ENCODE assay signal across 1 cellular context in the genomic region with DNA sequence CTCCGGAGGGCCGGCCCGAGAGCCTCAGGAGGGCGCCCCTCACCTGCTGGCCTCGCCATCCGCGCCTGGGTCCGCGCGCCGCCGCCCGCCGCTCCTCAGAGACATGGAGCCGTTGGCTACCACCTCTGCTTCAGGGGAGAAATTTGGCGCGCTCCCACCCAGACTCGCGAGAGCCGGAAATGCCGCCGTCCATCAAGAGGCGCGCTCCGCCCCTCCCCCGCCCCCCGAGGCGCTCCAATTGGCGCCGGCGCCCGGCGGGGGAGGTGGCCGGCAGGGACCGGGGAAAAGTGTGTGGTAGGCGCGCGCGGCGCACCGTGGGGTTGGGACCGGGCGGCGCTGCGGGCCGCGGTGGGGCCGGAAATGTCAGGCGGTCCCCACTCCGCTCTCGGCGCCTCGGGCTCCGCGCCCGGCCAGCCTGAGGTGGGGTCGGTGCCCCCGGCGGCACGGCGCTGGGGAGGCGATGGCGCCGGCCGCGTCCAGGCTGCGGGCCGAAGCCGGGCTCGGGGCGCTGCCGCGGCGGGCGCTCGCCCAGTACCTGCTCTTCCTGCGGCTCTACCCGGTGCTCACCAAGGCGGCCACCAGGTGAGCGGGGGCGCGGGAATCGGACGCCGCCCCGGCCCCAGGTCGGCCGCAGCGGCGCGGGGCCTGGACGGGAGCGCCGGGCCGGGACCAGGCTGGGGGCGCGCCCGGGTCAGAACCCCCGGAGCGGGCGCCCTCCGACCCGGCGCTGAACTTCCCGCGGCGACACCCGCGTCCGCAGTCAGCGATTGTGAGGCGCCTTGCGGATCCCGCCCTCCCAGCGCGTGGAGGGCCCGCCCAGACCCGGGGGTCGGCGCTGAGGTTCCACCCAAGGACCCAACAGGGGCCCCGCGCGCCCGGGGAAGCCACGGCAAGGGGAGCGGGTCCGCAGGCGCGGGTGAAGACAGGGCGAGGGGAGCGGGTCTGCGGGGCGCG.
A peak's percentile ranks its signal among the peaks of the same experiment; 100 is the strongest.
TF ChIP-seq lines count a peak whose summit lies in the region.

A gene with protein sequence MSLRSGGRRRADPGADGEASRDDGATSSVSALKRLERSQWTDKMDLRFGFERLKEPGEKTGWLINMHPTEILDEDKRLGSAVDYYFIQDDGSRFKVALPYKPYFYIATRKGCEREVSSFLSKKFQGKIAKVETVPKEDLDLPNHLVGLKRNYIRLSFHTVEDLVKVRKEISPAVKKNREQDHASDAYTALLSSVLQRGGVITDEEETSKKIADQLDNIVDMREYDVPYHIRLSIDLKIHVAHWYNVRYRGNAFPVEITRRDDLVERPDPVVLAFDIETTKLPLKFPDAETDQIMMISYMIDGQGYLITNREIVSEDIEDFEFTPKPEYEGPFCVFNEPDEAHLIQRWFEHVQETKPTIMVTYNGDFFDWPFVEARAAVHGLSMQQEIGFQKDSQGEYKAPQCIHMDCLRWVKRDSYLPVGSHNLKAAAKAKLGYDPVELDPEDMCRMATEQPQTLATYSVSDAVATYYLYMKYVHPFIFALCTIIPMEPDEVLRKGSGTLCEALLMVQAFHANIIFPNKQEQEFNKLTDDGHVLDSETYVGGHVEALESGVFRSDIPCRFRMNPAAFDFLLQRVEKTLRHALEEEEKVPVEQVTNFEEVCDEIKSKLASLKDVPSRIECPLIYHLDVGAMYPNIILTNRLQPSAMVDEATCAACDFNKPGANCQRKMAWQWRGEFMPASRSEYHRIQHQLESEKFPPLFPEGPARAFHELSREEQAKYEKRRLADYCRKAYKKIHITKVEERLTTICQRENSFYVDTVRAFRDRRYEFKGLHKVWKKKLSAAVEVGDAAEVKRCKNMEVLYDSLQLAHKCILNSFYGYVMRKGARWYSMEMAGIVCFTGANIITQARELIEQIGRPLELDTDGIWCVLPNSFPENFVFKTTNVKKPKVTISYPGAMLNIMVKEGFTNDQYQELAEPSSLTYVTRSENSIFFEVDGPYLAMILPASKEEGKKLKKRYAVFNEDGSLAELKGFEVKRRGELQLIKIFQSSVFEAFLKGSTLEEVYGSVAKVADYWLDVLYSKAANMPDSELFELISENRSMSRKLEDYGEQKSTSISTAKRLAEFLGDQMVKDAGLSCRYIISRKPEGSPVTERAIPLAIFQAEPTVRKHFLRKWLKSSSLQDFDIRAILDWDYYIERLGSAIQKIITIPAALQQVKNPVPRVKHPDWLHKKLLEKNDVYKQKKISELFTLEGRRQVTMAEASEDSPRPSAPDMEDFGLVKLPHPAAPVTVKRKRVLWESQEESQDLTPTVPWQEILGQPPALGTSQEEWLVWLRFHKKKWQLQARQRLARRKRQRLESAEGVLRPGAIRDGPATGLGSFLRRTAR (N-terminal part only) (minus strand): TSS at position 132 of the 954 bp plus-strand sequence. CDS start 27 bp downstream, at position 105.
A gene (plus strand): TSS at position 377 of the 954 bp plus-strand sequence. CDS start 84 bp downstream, at position 461.

TF ChIP-seq in K562, 482 proteins besides CTCF, POLR2A, EP300 and RAD21 (continues in another document):
- no peak for TF ChIP-seq KDM4B (IDR thresholded peaks at IDR 0.05; ENCODE audit: borderline replicate concordance in 2 of 2, low read depth in 1 of 2)
- TF ChIP-seq TAF9B (IDR thresholded peaks at IDR 0.05; ENCODE audit: partially characterized antibody), result no peak
- TF ChIP-seq, protein P1, sequence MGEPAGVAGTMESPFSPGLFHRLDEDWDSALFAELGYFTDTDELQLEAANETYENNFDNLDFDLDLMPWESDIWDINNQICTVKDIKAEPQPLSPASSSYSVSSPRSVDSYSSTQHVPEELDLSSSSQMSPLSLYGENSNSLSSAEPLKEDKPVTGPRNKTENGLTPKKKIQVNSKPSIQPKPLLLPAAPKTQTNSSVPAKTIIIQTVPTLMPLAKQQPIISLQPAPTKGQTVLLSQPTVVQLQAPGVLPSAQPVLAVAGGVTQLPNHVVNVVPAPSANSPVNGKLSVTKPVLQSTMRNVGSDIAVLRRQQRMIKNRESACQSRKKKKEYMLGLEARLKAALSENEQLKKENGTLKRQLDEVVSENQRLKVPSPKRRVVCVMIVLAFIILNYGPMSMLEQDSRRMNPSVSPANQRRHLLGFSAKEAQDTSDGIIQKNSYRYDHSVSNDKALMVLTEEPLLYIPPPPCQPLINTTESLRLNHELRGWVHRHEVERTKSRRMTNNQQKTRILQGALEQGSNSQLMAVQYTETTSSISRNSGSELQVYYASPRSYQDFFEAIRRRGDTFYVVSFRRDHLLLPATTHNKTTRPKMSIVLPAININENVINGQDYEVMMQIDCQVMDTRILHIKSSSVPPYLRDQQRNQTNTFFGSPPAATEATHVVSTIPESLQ (CRISPR knock-in tag; IDR thresholded peaks at IDR 0.05), result no peak
- peak; percentile 79 for TF ChIP-seq CREM (IDR thresholded peaks at IDR 0.05; ENCODE audit: low read depth)
- TF ChIP-seq MXI1 (IDR thresholded peaks at IDR 0.05; ENCODE audit: low read depth, low read length), result peak; percentile 31; the same call in 1 of the 2 replicates
- peak; percentile 70 for TF ChIP-seq SP1 (CRISPR knock-in tag; IDR thresholded peaks at IDR 0.05)
- no peak for TF ChIP-seq FOXJ3 (CRISPR knock-in tag; IDR thresholded peaks at IDR 0.05)
- TF ChIP-seq, protein P2, sequence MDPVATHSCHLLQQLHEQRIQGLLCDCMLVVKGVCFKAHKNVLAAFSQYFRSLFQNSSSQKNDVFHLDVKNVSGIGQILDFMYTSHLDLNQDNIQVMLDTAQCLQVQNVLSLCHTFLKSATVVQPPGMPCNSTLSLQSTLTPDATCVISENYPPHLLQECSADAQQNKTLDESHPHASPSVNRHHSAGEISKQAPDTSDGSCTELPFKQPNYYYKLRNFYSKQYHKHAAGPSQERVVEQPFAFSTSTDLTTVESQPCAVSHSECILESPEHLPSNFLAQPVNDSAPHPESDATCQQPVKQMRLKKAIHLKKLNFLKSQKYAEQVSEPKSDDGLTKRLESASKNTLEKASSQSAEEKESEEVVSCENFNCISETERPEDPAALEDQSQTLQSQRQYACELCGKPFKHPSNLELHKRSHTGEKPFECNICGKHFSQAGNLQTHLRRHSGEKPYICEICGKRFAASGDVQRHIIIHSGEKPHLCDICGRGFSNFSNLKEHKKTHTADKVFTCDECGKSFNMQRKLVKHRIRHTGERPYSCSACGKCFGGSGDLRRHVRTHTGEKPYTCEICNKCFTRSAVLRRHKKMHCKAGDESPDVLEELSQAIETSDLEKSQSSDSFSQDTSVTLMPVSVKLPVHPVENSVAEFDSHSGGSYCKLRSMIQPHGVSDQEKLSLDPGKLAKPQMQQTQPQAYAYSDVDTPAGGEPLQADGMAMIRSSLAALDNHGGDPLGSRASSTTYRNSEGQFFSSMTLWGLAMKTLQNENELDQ (CRISPR knock-in tag; IDR thresholded peaks at IDR 0.05; ENCODE audit: borderline replicate concordance), result no peak
- TF ChIP-seq, protein P3, sequence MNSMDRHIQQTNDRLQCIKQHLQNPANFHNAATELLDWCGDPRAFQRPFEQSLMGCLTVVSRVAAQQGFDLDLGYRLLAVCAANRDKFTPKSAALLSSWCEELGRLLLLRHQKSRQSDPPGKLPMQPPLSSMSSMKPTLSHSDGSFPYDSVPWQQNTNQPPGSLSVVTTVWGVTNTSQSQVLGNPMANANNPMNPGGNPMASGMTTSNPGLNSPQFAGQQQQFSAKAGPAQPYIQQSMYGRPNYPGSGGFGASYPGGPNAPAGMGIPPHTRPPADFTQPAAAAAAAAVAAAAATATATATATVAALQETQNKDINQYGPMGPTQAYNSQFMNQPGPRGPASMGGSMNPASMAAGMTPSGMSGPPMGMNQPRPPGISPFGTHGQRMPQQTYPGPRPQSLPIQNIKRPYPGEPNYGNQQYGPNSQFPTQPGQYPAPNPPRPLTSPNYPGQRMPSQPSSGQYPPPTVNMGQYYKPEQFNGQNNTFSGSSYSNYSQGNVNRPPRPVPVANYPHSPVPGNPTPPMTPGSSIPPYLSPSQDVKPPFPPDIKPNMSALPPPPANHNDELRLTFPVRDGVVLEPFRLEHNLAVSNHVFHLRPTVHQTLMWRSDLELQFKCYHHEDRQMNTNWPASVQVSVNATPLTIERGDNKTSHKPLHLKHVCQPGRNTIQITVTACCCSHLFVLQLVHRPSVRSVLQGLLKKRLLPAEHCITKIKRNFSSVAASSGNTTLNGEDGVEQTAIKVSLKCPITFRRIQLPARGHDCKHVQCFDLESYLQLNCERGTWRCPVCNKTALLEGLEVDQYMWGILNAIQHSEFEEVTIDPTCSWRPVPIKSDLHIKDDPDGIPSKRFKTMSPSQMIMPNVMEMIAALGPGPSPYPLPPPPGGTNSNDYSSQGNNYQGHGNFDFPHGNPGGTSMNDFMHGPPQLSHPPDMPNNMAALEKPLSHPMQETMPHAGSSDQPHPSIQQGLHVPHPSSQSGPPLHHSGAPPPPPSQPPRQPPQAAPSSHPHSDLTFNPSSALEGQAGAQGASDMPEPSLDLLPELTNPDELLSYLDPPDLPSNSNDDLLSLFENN (IDR thresholded peaks at IDR 0.05; ENCODE audit: low read depth in 2 of 2, low read length in 2 of 2), result peak in 1 of 2 experiments; percentile 60; a peak in 2 of 4 replicates
- TF ChIP-seq SETDB1 (IDR thresholded peaks at IDR 0.05; ENCODE audit: low read length), result no peak
- TF ChIP-seq NONO (IDR thresholded peaks at IDR 0.05; ENCODE audit: low read depth in 2 of 2, low read length in 1 of 2), result peak; percentile 62 to 80
- TF ChIP-seq YY1 (IDR thresholded peaks at IDR 0.05; ENCODE audit: borderline replicate concordance in 1 of 3, control insufficient read depth in 1 of 3, extremely low read depth in 1 of 3, insufficient read depth in 3 of 3, insufficient read length in 1 of 3, insufficient replicate concordance in 2 of 3, low read depth in 1 of 3, low read length in 2 of 3), result peak; percentile 19 to 92 (median 72)
- no peak for TF ChIP-seq SMARCB1 (IDR thresholded peaks at IDR 0.05; ENCODE audit: insufficient read length, low read depth)
- TF ChIP-seq JUNB (CRISPR knock-in tag; conservative IDR thresholded peaks at IDR 0.05), result no peak
- 0 out of 2 replicates have a peak, but pooled peaks have one; percentile 7 for TF ChIP-seq MEF2A (IDR thresholded peaks at IDR 0.05; ENCODE audit: control insufficient read depth, low read depth, low read length)
- TF ChIP-seq, protein P4, sequence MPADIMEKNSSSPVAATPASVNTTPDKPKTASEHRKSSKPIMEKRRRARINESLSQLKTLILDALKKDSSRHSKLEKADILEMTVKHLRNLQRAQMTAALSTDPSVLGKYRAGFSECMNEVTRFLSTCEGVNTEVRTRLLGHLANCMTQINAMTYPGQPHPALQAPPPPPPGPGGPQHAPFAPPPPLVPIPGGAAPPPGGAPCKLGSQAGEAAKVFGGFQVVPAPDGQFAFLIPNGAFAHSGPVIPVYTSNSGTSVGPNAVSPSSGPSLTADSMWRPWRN (IDR thresholded peaks at IDR 0.05; ENCODE audit: low read depth), result no peak
- TF ChIP-seq ZFP1 (CRISPR knock-in tag; IDR thresholded peaks at IDR 0.05), result no peak
- TF ChIP-seq, protein P5, sequence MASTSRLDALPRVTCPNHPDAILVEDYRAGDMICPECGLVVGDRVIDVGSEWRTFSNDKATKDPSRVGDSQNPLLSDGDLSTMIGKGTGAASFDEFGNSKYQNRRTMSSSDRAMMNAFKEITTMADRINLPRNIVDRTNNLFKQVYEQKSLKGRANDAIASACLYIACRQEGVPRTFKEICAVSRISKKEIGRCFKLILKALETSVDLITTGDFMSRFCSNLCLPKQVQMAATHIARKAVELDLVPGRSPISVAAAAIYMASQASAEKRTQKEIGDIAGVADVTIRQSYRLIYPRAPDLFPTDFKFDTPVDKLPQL (IDR thresholded peaks at IDR 0.05; ENCODE audit: extremely low read depth, insufficient read length), result no peak
- TF ChIP-seq MTA3 (IDR thresholded peaks at IDR 0.05; ENCODE audit: borderline replicate concordance), result peak; percentile 73
- no peak for TF ChIP-seq NFE2L1 (tag; IDR thresholded peaks at IDR 0.05; ENCODE audit: borderline replicate concordance, low read depth)
- TF ChIP-seq DACH1 (IDR thresholded peaks at IDR 0.05; ENCODE audit: partially characterized antibody), result no peak
- TF ChIP-seq, protein P6, sequence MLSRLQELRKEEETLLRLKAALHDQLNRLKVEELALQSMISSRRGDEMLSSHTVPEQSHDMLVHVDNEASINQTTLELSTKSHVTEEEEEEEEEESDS (CRISPR knock-in tag; IDR thresholded peaks at IDR 0.05), result no peak
- no peak for TF ChIP-seq CHCHD3 (CRISPR knock-in tag; IDR thresholded peaks at IDR 0.05)
- TF ChIP-seq CREB1 (IDR thresholded peaks at IDR 0.05), result peak; percentile 44; the same call in 1 of the 2 replicates
- peak; percentile 46; the same call in 1 of the 2 replicates for TF ChIP-seq CREB1 (CRISPR knock-in tag; IDR thresholded peaks at IDR 0.05)
- no peak for TF ChIP-seq SRSF1 (IDR thresholded peaks at IDR 0.05; ENCODE audit: low read depth, low read length)
- TF ChIP-seq BDP1 (IDR thresholded peaks at IDR 0.05; ENCODE audit: insufficient read depth, insufficient read length), result no peak
- TF ChIP-seq DDX20 (tag; IDR thresholded peaks at IDR 0.05; ENCODE audit: low read depth), result no peak
- no peak for TF ChIP-seq MTA1 (IDR thresholded peaks at IDR 0.05; ENCODE audit: borderline replicate concordance)
- no peak for TF ChIP-seq ZC3H8 (IDR thresholded peaks at IDR 0.05)
- TF ChIP-seq ZNF778 (CRISPR knock-in tag; IDR thresholded peaks at IDR 0.05), result no peak
- TF ChIP-seq FOXK2 (conservative IDR thresholded peaks at IDR 0.05 in 1 of 2, IDR thresholded peaks at IDR 0.05 in 1 of 2; ENCODE audit: low read depth in 2 of 2), result no peak
- TF ChIP-seq ZNF124 (CRISPR knock-in tag; IDR thresholded peaks at IDR 0.05), result no peak
- TF ChIP-seq NRF1 (conservative IDR thresholded peaks at IDR 0.05 in 1 of 2, IDR thresholded peaks at IDR 0.05 in 1 of 2), result peak; percentile 75 to 78; a peak in 3 of 4 replicates
- no peak for TF ChIP-seq KAT2B (IDR thresholded peaks at IDR 0.05; ENCODE audit: low read depth, low read length)
- TF ChIP-seq KAT8 (IDR thresholded peaks at IDR 0.05; ENCODE audit: low read depth), result no peak
- TF ChIP-seq HMGN3 (IDR thresholded peaks at IDR 0.05; ENCODE audit: borderline replicate concordance, extremely low read depth, insufficient read length, low read depth, low read length), result peak; percentile 55
- no peak for TF ChIP-seq CSDE1 (IDR thresholded peaks at IDR 0.05)
- TF ChIP-seq MAZ (CRISPR knock-in tag; conservative IDR thresholded peaks at IDR 0.05 in 1 of 2, IDR thresholded peaks at IDR 0.05 in 1 of 2), result peak; percentile 86 to 92
- no peak for TF ChIP-seq RBM14 (IDR thresholded peaks at IDR 0.05; ENCODE audit: borderline replicate concordance, insufficient read depth, low read depth, low read length)
- no peak for TF ChIP-seq ZNF444 (CRISPR knock-in tag; IDR thresholded peaks at IDR 0.05)
- TF ChIP-seq ZSCAN32 (CRISPR knock-in tag; IDR thresholded peaks at IDR 0.05), result no peak
